11 cellular contexts compared by ENCODE assay signal in the genomic region with DNA sequence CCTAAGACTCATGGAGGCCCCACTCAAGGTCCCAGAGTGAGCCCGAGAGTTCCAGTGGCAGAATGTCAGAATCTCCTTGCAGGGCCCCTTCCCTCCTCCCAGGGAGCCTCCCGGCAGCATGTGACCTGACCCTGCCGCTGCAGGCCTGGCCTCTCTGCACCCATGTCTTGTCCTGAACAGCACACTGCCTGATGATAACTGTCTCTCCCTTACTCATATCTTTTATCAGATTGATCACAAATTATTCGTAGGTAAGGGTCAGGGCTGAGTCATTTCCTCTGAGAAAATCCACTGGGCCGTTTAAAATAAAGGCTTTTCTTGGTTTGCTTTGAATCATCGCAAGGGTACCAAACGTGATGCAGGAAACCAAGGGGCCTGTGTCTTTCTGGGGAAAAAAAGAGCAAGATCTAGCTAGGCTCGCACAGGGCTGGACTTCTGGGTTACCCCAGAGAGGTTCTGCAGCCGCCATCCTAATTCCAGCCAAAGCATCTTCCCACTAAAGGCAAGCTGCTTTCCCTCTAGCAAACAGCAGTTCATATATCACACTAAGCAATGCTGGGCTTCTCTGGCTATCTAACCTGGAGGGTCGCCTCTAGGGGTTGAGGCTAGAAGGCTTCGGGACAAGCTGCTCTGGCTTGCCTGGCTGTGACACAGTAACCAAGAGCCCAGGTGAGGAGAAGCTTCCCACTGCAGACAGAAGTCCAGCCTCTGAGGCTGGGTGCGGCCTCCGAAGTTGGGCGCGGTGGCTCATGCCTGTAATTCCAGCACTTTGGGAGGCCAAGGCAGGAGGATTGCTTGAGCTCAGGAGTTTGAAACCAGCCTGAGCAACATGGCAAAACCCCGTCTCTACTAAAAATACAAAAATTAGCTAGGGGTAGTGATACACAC.
DNase-seq lines count a peak whose midpoint lies in the region; ATAC-seq, FAIRE-seq and TF ChIP-seq lines count a peak whose summit lies in the region.
"Had no signal": no experiment of that assay in that cellular context is flagged by ENCODE, and none has a peak within 500 bp of the region (broad histone marks: within the 10 kb centered on the region; RNA-seq: fewer than 3 reads in every experiment).

No MANE protein-coding gene starts in this region.

- H3K9me2 ChIP-seq in HCT116 (ENCODE audit: insufficient read depth): no peaks in the 10 kb centered on the region

- no peak for TF ChIP-seq RAD21 in HCT116 (IDR thresholded peaks at IDR 0.05; ENCODE audit: low read depth)

- no TSS peak for BruUV-seq in HCT116 (replicated peaks; lab: Mats Ljungman, UMichigan)

- H4K20me1 ChIP-seq in HCT116 (ENCODE audit: insufficient read depth): no peaks in the 10 kb centered on the region

- H2AFZ ChIP-seq in HCT116 (ENCODE audit: low read depth, low read length, poor library complexity, severe bottlenecking): no peak overlapping the region

- H3K4me1 Mint-ChIP-seq in activated CD8-positive, alpha-beta T cell treated with anti-CD3 and anti-CD28 coated beads, Interleukin-2, amount 10 ng/mL, durations not matched to agents 7 days and 5 days (ENCODE audit: low read depth): peaks cover 17% of the 10 kb centered on the region

- POLR2A ChIA-PET in HCT116 (lab: Charles Lee): no interaction called here
- POLR2A ChIA-PET in activated CD8-positive, alpha-beta T cell treated with anti-CD3 and anti-CD28 coated beads, Interleukin-2, amount 10 ng/mL, durations not matched to agents 7 days and 5 days (lab: Charles Lee): no interaction called here

- no peaks in the 10 kb centered on the region for H3K27me3 Mint-ChIP-seq in activated CD8-positive, alpha-beta T cell treated with anti-CD3 and anti-CD28 coated beads, Interleukin-2, amount 10 ng/mL, durations not matched to agents 7 days and 5 days (ENCODE audit: low read depth)

- RAD21 ChIA-PET in HCT116 (lab: Charles Lee; ENCODE audit: low non-redundant PET in 1 of 2, low total read pairs in 2 of 2, uncharacterized antibody in 2 of 2, unreplicated experiment in 2 of 2): interaction anchor here (0.6 to 0.8 kb wide), 2 partner anchors 158 to 166 kb away, joined by 3 to 8 read pairs; no protein-coding TSS in a partner anchor

- H3K4me1 ChIP-seq in HCT116 (ENCODE audit: control insufficient read depth in 1 of 2, insufficient read depth in 2 of 2, low read length in 2 of 2): peaks cover 13 to 29% of the 10 kb centered on the region in 2 experiments
- peaks cover 33% of the 10 kb centered on the region for H3K4me1 ChIP-seq in mesodermal cell (ENCODE audit: control insufficient read depth, insufficient read depth, low read length, poor library complexity, severe bottlenecking)
- no peaks in the 10 kb centered on the region for H3K4me1 ChIP-seq in small intestine (ENCODE audit: control insufficient read depth in 2 of 2, insufficient read depth in 1 of 2, low read depth in 1 of 2, low read length in 1 of 2)
- peaks cover 0 to 5% of the 10 kb centered on the region in 2 donors for H3K4me1 ChIP-seq in uterus
- peaks cover 20% of the 10 kb centered on the region for H3K4me1 ChIP-seq in vagina

- no peak for FAIRE-seq in small intestine (lab: Jason Lieb, UNC)

- peak overlapping the region; percentile 69 for H3K4me2 ChIP-seq in HCT116 (ENCODE audit: low read length)

- H3K4me3 ChIP-seq in GM12865 (ENCODE audit: low read depth, low read length) (no peak overlapping the region), HCT116 (replicated peaks in 1 of 2; ENCODE audit: low read depth in 1 of 2, low read length in 2 of 2) (peak overlapping the region in 1 of 2 experiments; percentile 12; a peak in 1 of 4 replicates), mesodermal cell (ENCODE audit: extremely low read depth, insufficient read depth, low read length, poor library complexity, severe bottlenecking) (no peak overlapping the region), small intestine (ENCODE audit: low read depth in 1 of 2, low read length in 2 of 2) (no peak overlapping the region), uterus (no peak overlapping the region), vagina (no peak overlapping the region)
- H3K4me3 ChIP-seq: left ventricle myocardium inferior had no signal

- H3K36me3 ChIP-seq in HCT116 (ENCODE audit: control insufficient read depth in 1 of 2, insufficient read depth in 2 of 2, low read length in 2 of 2) (no peaks in the 10 kb centered on the region), mesodermal cell (ENCODE audit: control insufficient read depth, insufficient read depth, low read length) (peaks cover 21% of the 10 kb centered on the region), small intestine (ENCODE audit: control insufficient read depth in 2 of 2, insufficient read depth in 2 of 2, low read length in 2 of 2) (no peaks in the 10 kb centered on the region), uterus (no peaks in the 10 kb centered on the region), vagina (peaks cover 0 to 1% of the 10 kb centered on the region in 2 donors)

- no peaks in the 10 kb centered on the region for H3K27me3 ChIP-seq in HCT116 (ENCODE audit: insufficient read depth, low read length)
- no peaks in the 10 kb centered on the region for H3K27me3 ChIP-seq in small intestine (ENCODE audit: control insufficient read depth in 2 of 2, insufficient read depth in 2 of 2, low read length in 2 of 2)
- H3K27me3 ChIP-seq in uterus: no peaks in the 10 kb centered on the region
- no peaks in the 10 kb centered on the region for H3K27me3 ChIP-seq in vagina

- intact Hi-C loops in HCT116 (cut with micrococcal nuclease) (no loop called here), uterus (cut with DNase I; ENCODE audit: low total_unique reads) (no loop called here), vagina (cut with DNase I) (no loop called here)

- no peak for TF ChIP-seq CTCF in GM12865 (IDR thresholded peaks at IDR 0.05; ENCODE audit: insufficient read depth, low read depth, low read length, missing control alignments)
- no peak for TF ChIP-seq CTCF in HCT116 (IDR thresholded peaks at IDR 0.05 in 2 of 3, conservative IDR thresholded peaks at IDR 0.05 in 1 of 3; ENCODE audit: borderline replicate concordance in 1 of 3, insufficient read depth in 1 of 3, low read depth in 2 of 3, low read length in 2 of 3)
- no peak for TF ChIP-seq CTCF in uterus (IDR thresholded peaks at IDR 0.05)
- TF ChIP-seq CTCF in vagina (IDR thresholded peaks at IDR 0.05): no peak

- H3K9me3 ChIP-seq in HCT116 (ENCODE audit: control insufficient read depth in 1 of 2, insufficient read depth in 1 of 2, low read depth in 1 of 2, low read length in 2 of 2) (no peaks in the 10 kb centered on the region), mesodermal cell (ENCODE audit: control insufficient read depth, low read length) (no peaks in the 10 kb centered on the region), small intestine (ENCODE audit: control insufficient read depth, low read depth) (no peaks in the 10 kb centered on the region), uterus (no peaks in the 10 kb centered on the region), vagina (no peaks in the 10 kb centered on the region)
- H3K9me3 ChIP-seq: left ventricle myocardium inferior had no signal

- DNase-seq in GM12865 (ENCODE audit: low read depth) (peak; percentile 80), HCT116 (ENCODE audit: low read depth, low spot score) (no peak), small intestine (no peak), uterus (no peak), vagina (ENCODE audit: extremely low spot score in 2 of 2) (no peak), NCI-H1694 treated with DMSO at 0.1 percent for 48 hours (lab: John Stamatoyannopoulos, UW) (no peak)
- DNase-seq in activated CD8-positive, alpha-beta T cell treated with anti-CD3 and anti-CD28 coated beads, Interleukin-2, amount 10 ng/mL, durations not matched to agents 7 days and 5 days: no peak
- DNase-seq: left ventricle myocardium inferior, MM.1S, OCI-M1 had no signal

- no peaks in the 10 kb centered on the region for H3K9me3 Mint-ChIP-seq in activated CD8-positive, alpha-beta T cell treated with anti-CD3 and anti-CD28 coated beads, Interleukin-2, amount 10 ng/mL, durations not matched to agents 7 days and 5 days (ENCODE audit: insufficient read depth)

- peak overlapping the region; percentile 49 for H3K27ac Mint-ChIP-seq in activated CD8-positive, alpha-beta T cell treated with anti-CD3 and anti-CD28 coated beads, Interleukin-2, amount 10 ng/mL, durations not matched to agents 7 days and 5 days

- H3K4me3 Mint-ChIP-seq in activated CD8-positive, alpha-beta T cell treated with anti-CD3 and anti-CD28 coated beads, Interleukin-2, amount 10 ng/mL, durations not matched to agents 7 days and 5 days: no peak overlapping the region

- H3K9ac ChIP-seq in HCT116 (ENCODE audit: low read length): peak overlapping the region; percentile 24; the same call in 1 of the 2 replicates

- 88 to 89% methylated on average over 12 to 13 of the region's 16 CpGs for WGBS in mesodermal cell (ENCODE audit: insufficient coverage in 2 of 2), 2 experiments
- 74 to 78% (median 74%) methylated on average over 16 of the region's 16 CpGs for WGBS in small intestine, 3 donors

- peak; percentile 71 for ATAC-seq in HCT116
- ATAC-seq in activated CD8-positive, alpha-beta T cell treated with anti-CD3 and anti-CD28 coated beads, Interleukin-2, amount 10 ng/mL, durations not matched to agents 7 days and 5 days: peak; percentile 49

- TF ChIP-seq POLR2A in HCT116 (IDR thresholded peaks at IDR 0.05; ENCODE audit: borderline replicate concordance, extremely low read depth, insufficient read depth, insufficient read length) (no peak), uterus (IDR thresholded peaks at IDR 0.05) (no peak), vagina (IDR thresholded peaks at IDR 0.05) (no peak)

- H3K36me3 Mint-ChIP-seq in activated CD8-positive, alpha-beta T cell treated with anti-CD3 and anti-CD28 coated beads, Interleukin-2, amount 10 ng/mL, durations not matched to agents 7 days and 5 days (ENCODE audit: low read depth): no peaks in the 10 kb centered on the region

- CTCF ChIA-PET in HCT116 (lab: Charles Lee): no interaction called here
- CTCF ChIA-PET in activated CD8-positive, alpha-beta T cell treated with anti-CD3 and anti-CD28 coated beads, Interleukin-2, amount 10 ng/mL, durations not matched to agents 7 days and 5 days (lab: Charles Lee): interaction anchor here (0.9 to 1.3 kb wide), 3 partner anchors 9 to 45 kb away, joined by 3 to 4 read pairs (median 4); no protein-coding TSS in a partner anchor

- no peaks in the 10 kb centered on the region for H3K79me2 ChIP-seq in HCT116 (ENCODE audit: insufficient read depth, low read length)

- peak overlapping the region; percentile 22; the same call in 1 of the 2 replicates for H3K27ac ChIP-seq in HCT116 (ENCODE audit: low read depth, low read length)
- peak overlapping the region; percentile 64 for H3K27ac ChIP-seq in mesodermal cell (ENCODE audit: low read depth, low read length, severe bottlenecking)
- no peak overlapping the region for H3K27ac ChIP-seq in small intestine (ENCODE audit: low read depth in 1 of 2, low read length in 1 of 2)
- no peak overlapping the region for H3K27ac ChIP-seq in uterus
- H3K27ac ChIP-seq in vagina: no peak overlapping the region
- H3K27ac ChIP-seq: left ventricle myocardium inferior had no signal

TF ChIP-seq in HCT116, 20 proteins besides CTCF, POLR2A, EP300 and RAD21:
- TF ChIP-seq FOSL1 (IDR thresholded peaks at IDR 0.05; ENCODE audit: low read depth) (peak; percentile 27; the same call in 1 of the 2 replicates), CBX3 (IDR thresholded peaks at IDR 0.05; ENCODE audit: low read depth) (no peak)

Comparison
In these comparisons a context has a peak if more than half of its experiments do, and no peak if none do; other contexts are left out.
1. H3K27ac ChIP-seq: peak in HCT116 (single experiment) and mesodermal cell (single experiment); none in small intestine (0 of 2), uterus (0 of 2) and vagina (single experiment).